ENCODE assay signal across 1 cellular context in the genomic region with DNA sequence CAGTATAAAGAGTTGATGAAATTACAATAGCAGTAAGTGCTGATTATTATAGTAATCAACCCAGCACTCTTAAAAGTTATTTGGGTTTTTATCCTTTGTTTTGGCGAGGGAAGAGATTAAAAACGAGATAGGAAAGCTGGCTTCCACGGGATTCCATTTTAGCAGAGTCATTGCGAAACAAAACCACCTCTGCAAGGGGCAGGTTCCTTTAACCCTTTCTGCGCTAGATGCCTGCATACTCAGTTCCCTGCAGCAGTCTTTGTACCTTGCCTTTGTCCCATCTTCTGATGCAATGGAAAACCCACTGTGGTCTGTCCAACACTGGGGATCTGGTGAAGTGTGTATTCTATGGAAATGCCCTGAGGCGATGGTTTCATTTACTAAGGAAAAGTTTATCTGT.
TF ChIP-seq lines count a peak whose summit lies in the region.

No MANE protein-coding gene starts in this region.

TF ChIP-seq in GM12878, 131 proteins besides CTCF, POLR2A, EP300 and RAD21:
- TF ChIP-seq TBL1XR1 (IDR thresholded peaks at IDR 0.05; ENCODE audit: low read depth, low read length) (no peak), PML (IDR thresholded peaks at IDR 0.05; ENCODE audit: low read length) (no peak), LARP7 (IDR thresholded peaks at IDR 0.05) (0 out of 2 replicates have a peak, but pooled peaks have one; percentile 27), NR2F1 (conservative IDR thresholded peaks at IDR 0.05) (0 out of 2 replicates have a peak, but pooled peaks have one; percentile 10), MTA2 (IDR thresholded peaks at IDR 0.05; ENCODE audit: low read depth) (0 out of 2 replicates have a peak, but pooled peaks have one; percentile 32), RFX5 (IDR thresholded peaks at IDR 0.05; ENCODE audit: low read depth, low read length) (no peak), TCF3 (IDR thresholded peaks at IDR 0.05; ENCODE audit: borderline replicate concordance, insufficient read depth, low read depth, low read length) (no peak), SUZ12 (IDR thresholded peaks at IDR 0.05; ENCODE audit: unreplicated experiment) (no peak), CHD1 (IDR thresholded peaks at IDR 0.05; ENCODE audit: low read depth, low read length) (no peak), ZNF207 (IDR thresholded peaks at IDR 0.05; ENCODE audit: borderline replicate concordance) (no peak), CUX1 (IDR thresholded peaks at IDR 0.05; ENCODE audit: insufficient replicate concordance, low read depth, low read length) (no peak), SRF (IDR thresholded peaks at IDR 0.05; ENCODE audit: low read depth in 2 of 2, low read length in 2 of 2) (no peak), POLR2AphosphoS2 (IDR thresholded peaks at IDR 0.05; ENCODE audit: low read depth, low read length) (no peak), GATAD2B (conservative IDR thresholded peaks at IDR 0.05; ENCODE audit: low read depth) (no peak), DPF2 (IDR thresholded peaks at IDR 0.05) (peak; percentile 68; the same call in 1 of the 2 replicates), RAD51 (IDR thresholded peaks at IDR 0.05) (no peak), JUNB (IDR thresholded peaks at IDR 0.05) (peak; percentile 54; the same call in 1 of the 2 replicates), IKZF2 (IDR thresholded peaks at IDR 0.05) (peak in 1 of 2 experiments; percentile 47; a peak in 1 of 4 replicates), MYC (IDR thresholded peaks at IDR 0.05; ENCODE audit: insufficient read depth, insufficient read length, insufficient replicate concordance, low read length, severe bottlenecking) (no peak), SPI1 (IDR thresholded peaks at IDR 0.05; ENCODE audit: borderline replicate concordance, insufficient read depth, low read depth, low read length) (0 out of 2 replicates have a peak, but pooled peaks have one; percentile 13), STAT3 (IDR thresholded peaks at IDR 0.05; ENCODE audit: low read depth, low read length) (no peak), BMI1 (IDR thresholded peaks at IDR 0.05; ENCODE audit: borderline replicate concordance) (no peak), ATF3 (IDR thresholded peaks at IDR 0.05; ENCODE audit: borderline replicate concordance, extremely low read depth, low read depth, low read length) (no peak), RUNX3 (IDR thresholded peaks at IDR 0.05; ENCODE audit: low read length) (peak; percentile 47), ETV6 (conservative IDR thresholded peaks at IDR 0.05 in 1 of 2, IDR thresholded peaks at IDR 0.05 in 1 of 2; ENCODE audit: borderline replicate concordance in 1 of 2, low read depth in 1 of 2) (no peak), ELK1 (IDR thresholded peaks at IDR 0.05; ENCODE audit: low read depth, low read length) (no peak), BRCA1 (IDR thresholded peaks at IDR 0.05; ENCODE audit: low read depth, low read length) (no peak), ZBED1 (IDR thresholded peaks at IDR 0.05; ENCODE audit: borderline replicate concordance) (0 out of 2 replicates have a peak, but pooled peaks have one; percentile 17), PAX5 (IDR thresholded peaks at IDR 0.05; ENCODE audit: borderline replicate concordance, low read depth, low read length) (0 out of 2 replicates have a peak, but pooled peaks have one; percentile 19), IKZF1 (conservative IDR thresholded peaks at IDR 0.05) (peak; percentile 67), SIX5 (IDR thresholded peaks at IDR 0.05; ENCODE audit: low read depth, low read length, severe bottlenecking) (no peak), JUND (IDR thresholded peaks at IDR 0.05; ENCODE audit: low read depth, low read length) (no peak), EED (IDR thresholded peaks at IDR 0.05; ENCODE audit: low read depth) (peak; percentile 62)
- TF ChIP-seq, protein P1, sequence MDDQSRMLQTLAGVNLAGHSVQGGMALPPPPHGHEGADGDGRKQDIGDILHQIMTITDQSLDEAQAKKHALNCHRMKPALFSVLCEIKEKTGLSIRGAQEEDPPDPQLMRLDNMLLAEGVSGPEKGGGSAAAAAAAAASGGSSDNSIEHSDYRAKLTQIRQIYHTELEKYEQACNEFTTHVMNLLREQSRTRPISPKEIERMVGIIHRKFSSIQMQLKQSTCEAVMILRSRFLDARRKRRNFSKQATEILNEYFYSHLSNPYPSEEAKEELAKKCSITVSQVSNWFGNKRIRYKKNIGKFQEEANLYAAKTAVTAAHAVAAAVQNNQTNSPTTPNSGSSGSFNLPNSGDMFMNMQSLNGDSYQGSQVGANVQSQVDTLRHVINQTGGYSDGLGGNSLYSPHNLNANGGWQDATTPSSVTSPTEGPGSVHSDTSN (IDR thresholded peaks at IDR 0.05; ENCODE audit: insufficient replicate concordance, low read depth, low read length), result no peak
- TF ChIP-seq, protein P2, sequence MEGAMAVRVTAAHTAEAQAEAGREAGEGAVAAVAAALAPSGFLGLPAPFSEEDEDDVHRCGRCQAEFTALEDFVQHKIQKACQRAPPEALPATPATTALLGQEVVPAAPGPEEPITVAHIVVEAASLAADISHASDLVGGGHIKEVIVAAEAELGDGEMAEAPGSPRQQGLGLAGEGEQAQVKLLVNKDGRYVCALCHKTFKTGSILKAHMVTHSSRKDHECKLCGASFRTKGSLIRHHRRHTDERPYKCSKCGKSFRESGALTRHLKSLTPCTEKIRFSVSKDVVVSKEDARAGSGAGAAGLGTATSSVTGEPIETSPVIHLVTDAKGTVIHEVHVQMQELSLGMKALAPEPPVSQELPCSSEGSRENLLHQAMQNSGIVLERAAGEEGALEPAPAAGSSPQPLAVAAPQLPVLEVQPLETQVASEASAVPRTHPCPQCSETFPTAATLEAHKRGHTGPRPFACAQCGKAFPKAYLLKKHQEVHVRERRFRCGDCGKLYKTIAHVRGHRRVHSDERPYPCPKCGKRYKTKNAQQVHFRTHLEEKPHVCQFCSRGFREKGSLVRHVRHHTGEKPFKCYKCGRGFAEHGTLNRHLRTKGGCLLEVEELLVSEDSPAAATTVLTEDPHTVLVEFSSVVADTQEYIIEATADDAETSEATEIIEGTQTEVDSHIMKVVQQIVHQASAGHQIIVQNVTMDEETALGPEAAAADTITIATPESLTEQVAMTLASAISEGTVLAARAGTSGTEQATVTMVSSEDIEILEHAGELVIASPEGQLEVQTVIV (IDR thresholded peaks at IDR 0.05; ENCODE audit: borderline replicate concordance, partially characterized antibody), result no peak
- TF ChIP-seq, protein P3, sequence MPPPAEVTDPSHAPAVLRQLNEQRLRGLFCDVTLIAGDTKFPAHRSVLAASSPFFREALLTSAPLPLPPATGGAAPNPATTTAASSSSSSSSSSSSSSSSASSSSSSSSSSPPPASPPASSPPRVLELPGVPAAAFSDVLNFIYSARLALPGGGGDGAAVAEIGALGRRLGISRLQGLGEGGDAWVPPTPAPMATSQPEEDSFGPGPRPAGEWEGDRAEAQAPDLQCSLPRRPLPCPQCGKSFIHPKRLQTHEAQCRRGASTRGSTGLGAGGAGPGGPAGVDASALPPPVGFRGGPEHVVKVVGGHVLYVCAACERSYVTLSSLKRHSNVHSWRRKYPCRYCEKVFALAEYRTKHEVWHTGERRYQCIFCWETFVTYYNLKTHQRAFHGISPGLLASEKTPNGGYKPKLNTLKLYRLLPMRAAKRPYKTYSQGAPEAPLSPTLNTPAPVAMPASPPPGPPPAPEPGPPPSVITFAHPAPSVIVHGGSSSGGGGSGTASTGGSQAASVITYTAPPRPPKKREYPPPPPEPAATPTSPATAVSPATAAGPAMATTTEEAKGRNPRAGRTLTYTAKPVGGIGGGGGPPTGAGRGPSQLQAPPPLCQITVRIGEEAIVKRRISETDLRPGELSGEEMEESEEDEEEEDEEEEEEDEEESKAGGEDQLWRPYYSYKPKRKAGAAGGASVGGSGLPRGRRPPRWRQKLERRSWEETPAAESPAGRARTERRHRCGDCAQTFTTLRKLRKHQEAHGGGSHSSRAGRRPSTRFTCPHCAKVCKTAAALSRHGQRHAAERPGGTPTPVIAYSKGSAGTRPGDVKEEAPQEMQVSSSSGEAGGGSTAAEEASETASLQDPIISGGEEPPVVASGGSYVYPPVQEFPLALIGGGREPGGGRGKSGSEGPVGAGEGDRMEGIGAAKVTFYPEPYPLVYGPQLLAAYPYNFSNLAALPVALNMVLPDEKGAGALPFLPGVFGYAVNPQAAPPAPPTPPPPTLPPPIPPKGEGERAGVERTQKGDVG (CRISPR knock-in tag; IDR thresholded peaks at IDR 0.05), result no peak
- TF ChIP-seq, protein P4, sequence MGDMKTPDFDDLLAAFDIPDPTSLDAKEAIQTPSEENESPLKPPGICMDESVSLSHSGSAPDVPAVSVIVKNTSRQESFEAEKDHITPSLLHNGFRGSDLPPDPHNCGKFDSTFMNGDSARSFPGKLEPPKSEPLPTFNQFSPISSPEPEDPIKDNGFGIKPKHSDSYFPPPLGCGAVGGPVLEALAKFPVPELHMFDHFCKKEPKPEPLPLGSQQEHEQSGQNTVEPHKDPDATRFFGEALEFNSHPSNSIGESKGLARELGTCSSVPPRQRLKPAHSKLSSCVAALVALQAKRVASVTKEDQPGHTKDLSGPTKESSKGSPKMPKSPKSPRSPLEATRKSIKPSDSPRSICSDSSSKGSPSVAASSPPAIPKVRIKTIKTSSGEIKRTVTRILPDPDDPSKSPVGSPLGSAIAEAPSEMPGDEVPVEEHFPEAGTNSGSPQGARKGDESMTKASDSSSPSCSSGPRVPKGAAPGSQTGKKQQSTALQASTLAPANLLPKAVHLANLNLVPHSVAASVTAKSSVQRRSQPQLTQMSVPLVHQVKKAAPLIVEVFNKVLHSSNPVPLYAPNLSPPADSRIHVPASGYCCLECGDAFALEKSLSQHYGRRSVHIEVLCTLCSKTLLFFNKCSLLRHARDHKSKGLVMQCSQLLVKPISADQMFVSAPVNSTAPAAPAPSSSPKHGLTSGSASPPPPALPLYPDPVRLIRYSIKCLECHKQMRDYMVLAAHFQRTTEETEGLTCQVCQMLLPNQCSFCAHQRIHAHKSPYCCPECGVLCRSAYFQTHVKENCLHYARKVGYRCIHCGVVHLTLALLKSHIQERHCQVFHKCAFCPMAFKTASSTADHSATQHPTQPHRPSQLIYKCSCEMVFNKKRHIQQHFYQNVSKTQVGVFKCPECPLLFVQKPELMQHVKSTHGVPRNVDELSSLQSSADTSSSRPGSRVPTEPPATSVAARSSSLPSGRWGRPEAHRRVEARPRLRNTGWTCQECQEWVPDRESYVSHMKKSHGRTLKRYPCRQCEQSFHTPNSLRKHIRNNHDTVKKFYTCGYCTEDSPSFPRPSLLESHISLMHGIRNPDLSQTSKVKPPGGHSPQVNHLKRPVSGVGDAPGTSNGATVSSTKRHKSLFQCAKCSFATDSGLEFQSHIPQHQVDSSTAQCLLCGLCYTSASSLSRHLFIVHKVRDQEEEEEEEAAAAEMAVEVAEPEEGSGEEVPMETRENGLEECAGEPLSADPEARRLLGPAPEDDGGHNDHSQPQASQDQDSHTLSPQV (IDR thresholded peaks at IDR 0.05), result no peak
